16 cellular contexts compared by ENCODE assay signal in genomic region chr15:98596885-98597343, GRCh38. TPM values are rescaled to one million over a fixed set of nuclear protein-coding genes. Genes with fewer than 3 reads are reported as not detected.
A peak's percentile ranks its signal among the peaks of the same experiment; 100 is the strongest.
DNase-seq lines count a peak whose midpoint lies in the region; ATAC-seq and TF ChIP-seq lines count a peak whose summit lies in the region.
"Had no signal": no experiment of that assay in that cellular context is flagged by ENCODE, and none has a peak within 500 bp of the region (broad histone marks: within the 10 kb centered on the region; RNA-seq: fewer than 3 reads in every experiment).

No MANE protein-coding gene starts in this region.

- no peaks in the 10 kb centered on the region; the same call in 1 of the 2 replicates for H3K27me3 Mint-ChIP-seq in WTC11 (ENCODE audit: low read depth)

- ATAC-seq in WTC11: no peak

- 18% methylated on average over 6 of the region's 6 CpGs for WGBS in esophagus muscularis mucosa
- WGBS in transverse colon (ENCODE audit: low coverage in 1 of 2), 2 donors: 24 to 28% methylated on average over 5 to 6 of the region's 6 CpGs
- 71% methylated on average over 6 of the region's 6 CpGs for WGBS in smooth muscle cell (ENCODE audit: low lambda C conversion rate)

- H3K27ac ChIP-seq in esophagus muscularis mucosa (replicated peaks in 1 of 4) (peak overlapping the region in 1 of 4 donors; percentile 48), transverse colon (peak overlapping the region in 2 of 4 donors; percentile 33 to 49), smooth muscle cell (ENCODE audit: low read depth) (no peak overlapping the region)

- H3K27me3 ChIP-seq in esophagus muscularis mucosa (no peaks in the 10 kb centered on the region), transverse colon (peaks cover 11% of the 10 kb centered on the region), smooth muscle cell (ENCODE audit: low read depth) (no peaks in the 10 kb centered on the region)

- in situ Hi-C loops in transverse colon (cut with MboI; ENCODE audit: low pct_ligation_motif_present in 1 of 4, low pct_unique_long_range_greater_than_20kb in 1 of 4, low sequenced_read_pairs in 3 of 4): no loop called here

- TF ChIP-seq CTCF in esophagus muscularis mucosa (IDR thresholded peaks at IDR 0.05): no peak
- no peak for TF ChIP-seq CTCF in transverse colon (IDR thresholded peaks at IDR 0.05)
- no peak for TF ChIP-seq CTCF in smooth muscle cell (IDR thresholded peaks at IDR 0.05; ENCODE audit: borderline replicate concordance, insufficient read depth, poor library complexity, severe bottlenecking)
- TF ChIP-seq CTCF in WTC11 (IDR thresholded peaks at IDR 0.05): no peak

- intact Hi-C loops in esophagus muscularis mucosa (cut with DNase I) (no loop called here), transverse colon (cut with DNase I; ENCODE audit: low total_unique reads) (no loop called here)

- H3K4me1 ChIP-seq in esophagus muscularis mucosa (peaks cover 0 to 21% (median 17%) of the 10 kb centered on the region in 4 donors), transverse colon (peaks cover 0 to 10% (median 5%) of the 10 kb centered on the region in 4 donors), smooth muscle cell (ENCODE audit: low read depth) (no peaks in the 10 kb centered on the region)

- no peaks in the 10 kb centered on the region for H3F3A ChIP-seq in smooth muscle cell (ENCODE audit: low read depth)

- H3K4me2 ChIP-seq in smooth muscle cell: no peak overlapping the region
- H3K4me2 ChIP-seq: GM23338 had no signal

- POLR2A ChIA-PET in WTC11 (lab: Charles Lee): no interaction called here

- H3K36me3 Mint-ChIP-seq in WTC11: peaks cover 8% of the 10 kb centered on the region

- H3K4me3 ChIP-seq in esophagus muscularis mucosa: no peak overlapping the region
- no peak overlapping the region for H3K4me3 ChIP-seq in transverse colon
- no peak overlapping the region for H3K4me3 ChIP-seq in smooth muscle cell
- H3K4me3 ChIP-seq: GM23338 had no signal

- no peak overlapping the region for H3K9ac ChIP-seq in smooth muscle cell (ENCODE audit: low read depth)

- H2AFZ ChIP-seq in smooth muscle cell (ENCODE audit: low read depth): no peak overlapping the region
- H2AFZ ChIP-seq: GM23338 had no signal

- peak; percentile 21 for DNase-seq in NCI-H748 (lab: John Stamatoyannopoulos, UW; ENCODE audit: unreplicated experiment)
- no peak for DNase-seq in NCI-H748 treated with DMSO at 0.1 percent for 48 hours (lab: John Stamatoyannopoulos, UW)
- DNase-seq in NCI-H2171 (lab: John Stamatoyannopoulos, UW): peak; percentile 37
- peak; percentile 83 for DNase-seq in esophagus muscularis mucosa (ENCODE audit: extremely low spot score)
- DNase-seq in transverse colon: no peak
- DNase-seq in NCI-H2081 treated with DMSO at 0.1 percent for 48 hours (lab: John Stamatoyannopoulos, UW): no peak
- no peak for DNase-seq in smooth muscle cell (lab: John Stamatoyannopoulos, UW; ENCODE audit: unreplicated experiment)
- DNase-seq in WTC11 (ENCODE audit: low spot score): no peak
- DNase-seq: AML-193, Calu3, HFFc6, Kasumi-1, NCI-H774, SHP77 treated with DMSO at 0.1 percent for 48 hours had no signal

- TF ChIP-seq POLR2A in esophagus muscularis mucosa (IDR thresholded peaks at IDR 0.05; ENCODE audit: low read depth) (no peak), transverse colon (IDR thresholded peaks at IDR 0.05) (no peak)

- TF ChIP-seq EP300 in esophagus muscularis mucosa (IDR thresholded peaks at IDR 0.05) (no peak), transverse colon (IDR thresholded peaks at IDR 0.05; ENCODE audit: low read depth) (peak; percentile 61)

- no peaks in the 10 kb centered on the region for H3K79me2 ChIP-seq in smooth muscle cell (ENCODE audit: low read depth)

- H3K27ac Mint-ChIP-seq in WTC11: no peak overlapping the region
- H3K27ac Mint-ChIP-seq: GM23338; HFFc6; T-helper 1 cell treated with Interleukin-12 subunit alpha and Interleukin-12 subunit beta and Interleukin-4 antibody, amounts not matched to agents 30 μg/mL and 1 μg/mL, for 36 hours had no signal

- no peak overlapping the region for H3K4me3 Mint-ChIP-seq in WTC11
- H3K4me3 Mint-ChIP-seq: GM23338; HFFc6; T-helper 1 cell treated with Interleukin-12 subunit alpha and Interleukin-12 subunit beta and Interleukin-4 antibody, amounts not matched to agents 30 μg/mL and 1 μg/mL, for 36 hours had no signal

- peaks cover 35% of the 10 kb centered on the region for H3K4me1 Mint-ChIP-seq in WTC11

- H4K20me1 ChIP-seq in smooth muscle cell (ENCODE audit: low read depth): no peaks in the 10 kb centered on the region

- CTCF ChIA-PET in WTC11 (lab: Charles Lee): interaction anchor here (1.1 to 1.3 kb wide), 2 partner anchors 16 to 73 kb away, joined by 3 to 5 read pairs; no protein-coding TSS in a partner anchor

- H3K9me3 Mint-ChIP-seq in WTC11: peaks cover 5% of the 10 kb centered on the region
- H3K9me3 Mint-ChIP-seq: HFFc6; T-helper 1 cell treated with Interleukin-12 subunit alpha and Interleukin-12 subunit beta and Interleukin-4 antibody, amounts not matched to agents 30 μg/mL and 1 μg/mL, for 36 hours had no signal

- H3K9me3 ChIP-seq in esophagus muscularis mucosa (no peaks in the 10 kb centered on the region), transverse colon (no peaks in the 10 kb centered on the region), smooth muscle cell (replicated peaks; ENCODE audit: low read depth) (no peaks in the 10 kb centered on the region)

- H3K36me3 ChIP-seq in esophagus muscularis mucosa (no peaks in the 10 kb centered on the region), transverse colon (no peaks in the 10 kb centered on the region), smooth muscle cell (ENCODE audit: low read depth) (no peaks in the 10 kb centered on the region)

TF ChIP-seq in WTC11, 78 proteins besides CTCF, POLR2A, EP300 and RAD21 (continues in another document):
- TF ChIP-seq TEAD1 (CRISPR knock-in tag; IDR thresholded peaks at IDR 0.05) (no peak), ZNF121 (CRISPR knock-in tag; IDR thresholded peaks at IDR 0.05) (no peak), NR2C2 (CRISPR knock-in tag; IDR thresholded peaks at IDR 0.05) (no peak), HMGA2 (CRISPR knock-in tag; IDR thresholded peaks at IDR 0.05) (no peak), EMX1 (CRISPR knock-in tag; IDR thresholded peaks at IDR 0.05) (no peak), IRF1 (CRISPR knock-in tag; IDR thresholded peaks at IDR 0.05) (no peak), GTF2I (CRISPR knock-in tag; conservative IDR thresholded peaks at IDR 0.05) (no peak), ATF2 (CRISPR knock-in tag; IDR thresholded peaks at IDR 0.05; ENCODE audit: borderline replicate concordance, low read depth) (no peak), ETV6 (CRISPR knock-in tag; IDR thresholded peaks at IDR 0.05) (no peak), NFYB (CRISPR knock-in tag; conservative IDR thresholded peaks at IDR 0.05; ENCODE audit: low read depth) (no peak), ESRRA (CRISPR knock-in tag; IDR thresholded peaks at IDR 0.05; ENCODE audit: borderline replicate concordance) (no peak), CREM (CRISPR knock-in tag; IDR thresholded peaks at IDR 0.05) (no peak), PRRX2 (CRISPR knock-in tag; IDR thresholded peaks at IDR 0.05) (no peak)
- TF ChIP-seq, protein P1, sequence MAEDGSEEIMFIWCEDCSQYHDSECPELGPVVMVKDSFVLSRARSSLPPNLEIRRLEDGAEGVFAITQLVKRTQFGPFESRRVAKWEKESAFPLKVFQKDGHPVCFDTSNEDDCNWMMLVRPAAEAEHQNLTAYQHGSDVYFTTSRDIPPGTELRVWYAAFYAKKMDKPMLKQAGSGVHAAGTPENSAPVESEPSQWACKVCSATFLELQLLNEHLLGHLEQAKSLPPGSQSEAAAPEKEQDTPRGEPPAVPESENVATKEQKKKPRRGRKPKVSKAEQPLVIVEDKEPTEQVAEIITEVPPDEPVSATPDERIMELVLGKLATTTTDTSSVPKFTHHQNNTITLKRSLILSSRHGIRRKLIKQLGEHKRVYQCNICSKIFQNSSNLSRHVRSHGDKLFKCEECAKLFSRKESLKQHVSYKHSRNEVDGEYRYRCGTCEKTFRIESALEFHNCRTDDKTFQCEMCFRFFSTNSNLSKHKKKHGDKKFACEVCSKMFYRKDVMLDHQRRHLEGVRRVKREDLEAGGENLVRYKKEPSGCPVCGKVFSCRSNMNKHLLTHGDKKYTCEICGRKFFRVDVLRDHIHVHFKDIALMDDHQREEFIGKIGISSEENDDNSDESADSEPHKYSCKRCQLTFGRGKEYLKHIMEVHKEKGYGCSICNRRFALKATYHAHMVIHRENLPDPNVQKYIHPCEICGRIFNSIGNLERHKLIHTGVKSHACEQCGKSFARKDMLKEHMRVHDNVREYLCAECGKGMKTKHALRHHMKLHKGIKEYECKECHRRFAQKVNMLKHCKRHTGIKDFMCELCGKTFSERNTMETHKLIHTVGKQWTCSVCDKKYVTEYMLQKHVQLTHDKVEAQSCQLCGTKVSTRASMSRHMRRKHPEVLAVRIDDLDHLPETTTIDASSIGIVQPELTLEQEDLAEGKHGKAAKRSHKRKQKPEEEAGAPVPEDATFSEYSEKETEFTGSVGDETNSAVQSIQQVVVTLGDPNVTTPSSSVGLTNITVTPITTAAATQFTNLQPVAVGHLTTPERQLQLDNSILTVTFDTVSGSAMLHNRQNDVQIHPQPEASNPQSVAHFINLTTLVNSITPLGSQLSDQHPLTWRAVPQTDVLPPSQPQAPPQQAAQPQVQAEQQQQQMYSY (CRISPR knock-in tag; IDR thresholded peaks at IDR 0.05): no peak

RNA-seq across cellular contexts. Expression of gene IGF1R, which starts 51.4 kb away (rescaled TPM):
- 10 to 100 TPM; 33.6 to 95.3 (median 49.7) TPM for total RNA-seq in esophagus muscularis mucosa
- total RNA-seq in transverse colon: 100 to 1,000 TPM in 2 of 4 donors, 10 to 100 TPM in 2; 49.4 to 239 (median 109) TPM
- total RNA-seq in smooth muscle cell: 54.0 and 70.2 TPM in 2 replicates
- 14.0 and 25.9 TPM in 2 replicates for polyA plus RNA-seq in smooth muscle cell
- 116 to 125 TPM (median 120 TPM) in 3 replicates for total RNA-seq in WTC11 (2021)

Comparison
In these comparisons a context has a peak if more than half of its experiments do, and no peak if none do; other contexts are left out.
1. DNase-seq: peak in NCI-H748 (single experiment), NCI-H2171 (single experiment) and esophagus muscularis mucosa (single experiment); none in NCI-H748 treated with DMSO at 0.1 percent for 48 hours (single experiment), transverse colon (single experiment), NCI-H2081 treated with DMSO at 0.1 percent for 48 hours (single experiment), smooth muscle cell (single experiment) and WTC11 (single experiment).